ENCODE assay signal across 1 cellular context in genomic region chr4:53582194-53582593, GRCh38.
A peak's percentile ranks its signal among the peaks of the same experiment; 100 is the strongest.
TF ChIP-seq lines count a peak whose summit lies in the region.

No MANE protein-coding gene starts in this region.

TF ChIP-seq in HepG2, 621 proteins besides CTCF, POLR2A, EP300 and RAD21 (continued from another document and continues in another):
- TF ChIP-seq ZSCAN9 (CRISPR knock-in tag; IDR thresholded peaks at IDR 0.05; ENCODE audit: borderline replicate concordance) (no peak), MYC (CRISPR knock-in tag; IDR thresholded peaks at IDR 0.05; ENCODE audit: borderline replicate concordance) (no peak), CCDC6 (CRISPR knock-in tag; IDR thresholded peaks at IDR 0.05) (no peak), ATRX (CRISPR knock-in tag; IDR thresholded peaks at IDR 0.05; ENCODE audit: borderline replicate concordance) (no peak), IKZF1 (IDR thresholded peaks at IDR 0.05) (no peak), EED (CRISPR knock-in tag; IDR thresholded peaks at IDR 0.05) (no peak), NFIC (IDR thresholded peaks at IDR 0.05; ENCODE audit: low read length) (no peak; the same call in 1 of the 2 replicates), NR2F1 (CRISPR knock-in tag; IDR thresholded peaks at IDR 0.05) (no peak), ZNF407 (CRISPR knock-in tag; IDR thresholded peaks at IDR 0.05; ENCODE audit: not compliant biosample characterization) (no peak), AKNA (CRISPR knock-in tag; IDR thresholded peaks at IDR 0.05; ENCODE audit: borderline replicate concordance) (no peak), SOX13 (IDR thresholded peaks at IDR 0.05) (peak; percentile 91), SOX13 (CRISPR knock-in tag; conservative IDR thresholded peaks at IDR 0.05 in 1 of 2, IDR thresholded peaks at IDR 0.05 in 1 of 2) (peak in 1 of 2 experiments; percentile 96; a peak in 2 of 4 replicates), ZBED4 (CRISPR knock-in tag; IDR thresholded peaks at IDR 0.05; ENCODE audit: borderline replicate concordance) (no peak), KAT7 (CRISPR knock-in tag; IDR thresholded peaks at IDR 0.05; ENCODE audit: borderline replicate concordance) (no peak), GRHL1 (CRISPR knock-in tag; conservative IDR thresholded peaks at IDR 0.05) (no peak), SPEN (CRISPR knock-in tag; IDR thresholded peaks at IDR 0.05; ENCODE audit: low read depth) (no peak; the same call in 1 of the 2 replicates), SETDB1 (CRISPR knock-in tag; IDR thresholded peaks at IDR 0.05; ENCODE audit: borderline replicate concordance) (no peak), ZNF567 (CRISPR knock-in tag; IDR thresholded peaks at IDR 0.05; ENCODE audit: borderline replicate concordance) (no peak), FLYWCH1 (CRISPR knock-in tag; IDR thresholded peaks at IDR 0.05) (no peak), BCL6 (CRISPR knock-in tag; IDR thresholded peaks at IDR 0.05) (peak; percentile 79), ATF1 (CRISPR knock-in tag; IDR thresholded peaks at IDR 0.05) (no peak), BRD4 (CRISPR knock-in tag; IDR thresholded peaks at IDR 0.05) (no peak), NCOA2 (CRISPR knock-in tag; IDR thresholded peaks at IDR 0.05) (peak; percentile 81; the same call in 1 of the 2 replicates), ZNF441 (CRISPR knock-in tag; IDR thresholded peaks at IDR 0.05; ENCODE audit: borderline replicate concordance) (no peak), TFDP2 (CRISPR knock-in tag; IDR thresholded peaks at IDR 0.05) (no peak), CBFB (CRISPR knock-in tag; IDR thresholded peaks at IDR 0.05) (no peak), ZNF790 (CRISPR knock-in tag; IDR thresholded peaks at IDR 0.05; ENCODE audit: borderline replicate concordance) (no peak), TBL1XR1 (IDR thresholded peaks at IDR 0.05; ENCODE audit: borderline replicate concordance, low read length, partially characterized antibody) (no peak), DRAP1 (CRISPR knock-in tag; IDR thresholded peaks at IDR 0.05) (peak; percentile 7; the same call in 1 of the 2 replicates), ZNF33A (CRISPR knock-in tag; IDR thresholded peaks at IDR 0.05; ENCODE audit: borderline replicate concordance) (no peak), ZNF430 (CRISPR knock-in tag; IDR thresholded peaks at IDR 0.05) (no peak), ZSCAN22 (CRISPR knock-in tag; IDR thresholded peaks at IDR 0.05) (no peak)
- TF ChIP-seq, protein P1, sequence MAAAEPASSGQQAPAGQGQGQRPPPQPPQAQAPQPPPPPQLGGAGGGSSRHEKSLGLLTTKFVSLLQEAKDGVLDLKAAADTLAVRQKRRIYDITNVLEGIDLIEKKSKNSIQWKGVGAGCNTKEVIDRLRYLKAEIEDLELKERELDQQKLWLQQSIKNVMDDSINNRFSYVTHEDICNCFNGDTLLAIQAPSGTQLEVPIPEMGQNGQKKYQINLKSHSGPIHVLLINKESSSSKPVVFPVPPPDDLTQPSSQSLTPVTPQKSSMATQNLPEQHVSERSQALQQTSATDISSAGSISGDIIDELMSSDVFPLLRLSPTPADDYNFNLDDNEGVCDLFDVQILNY (CRISPR knock-in tag; conservative IDR thresholded peaks at IDR 0.05), result no peak
- TF ChIP-seq, protein P2, sequence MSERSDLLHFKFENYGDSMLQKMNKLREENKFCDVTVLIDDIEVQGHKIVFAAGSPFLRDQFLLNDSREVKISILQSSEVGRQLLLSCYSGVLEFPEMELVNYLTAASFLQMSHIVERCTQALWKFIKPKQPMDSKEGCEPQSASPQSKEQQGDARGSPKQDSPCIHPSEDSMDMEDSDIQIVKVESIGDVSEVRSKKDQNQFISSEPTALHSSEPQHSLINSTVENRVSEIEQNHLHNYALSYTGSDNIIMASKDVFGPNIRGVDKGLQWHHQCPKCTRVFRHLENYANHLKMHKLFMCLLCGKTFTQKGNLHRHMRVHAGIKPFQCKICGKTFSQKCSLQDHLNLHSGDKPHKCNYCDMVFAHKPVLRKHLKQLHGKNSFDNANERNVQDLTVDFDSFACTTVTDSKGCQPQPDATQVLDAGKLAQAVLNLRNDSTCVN (CRISPR knock-in tag; IDR thresholded peaks at IDR 0.05; ENCODE audit: borderline replicate concordance), result no peak
